In the genomic region with DNA sequence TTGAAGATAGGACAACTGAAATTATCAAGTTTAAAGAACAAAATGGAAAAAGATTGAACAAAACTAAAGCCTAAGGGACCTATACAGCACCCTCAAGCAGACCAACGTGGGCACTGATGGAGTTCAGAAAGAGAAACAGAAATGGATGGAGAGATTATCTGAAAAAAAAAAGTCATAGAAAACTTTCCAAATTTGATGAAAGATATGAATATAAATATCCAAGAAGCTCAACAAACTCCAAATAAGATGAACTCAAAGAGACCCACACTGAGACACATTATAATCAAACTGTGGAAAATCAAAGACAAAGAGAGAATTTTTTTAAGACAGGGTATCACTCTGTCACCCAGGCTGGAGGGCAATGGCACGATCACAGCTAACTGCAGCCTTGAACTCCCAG, we compare ENCODE assay signal across 13 cellular contexts.
"Had no signal": no experiment of that assay in that cellular context is flagged by ENCODE, and none has a peak within 500 bp of the region (broad histone marks: within the 10 kb centered on the region; RNA-seq: fewer than 3 reads in every experiment).

No MANE protein-coding gene starts in this region.

- ATAC-seq: effector memory CD8-positive, alpha-beta T cell; esophagus mucosa; foreskin keratinocyte; gastrocnemius medialis; gastroesophageal sphincter; heart left ventricle; heart right ventricle had no signal

- H3K4me1 ChIP-seq: colonic mucosa, esophagus muscularis mucosa, esophagus squamous epithelium, foreskin keratinocyte, gastrocnemius medialis, gastroesophageal sphincter, heart left ventricle, heart right ventricle had no signal

- H3K9me3 ChIP-seq: colonic mucosa, gastrocnemius medialis had no signal

- H3K27ac ChIP-seq: colonic mucosa, coronary artery, dorsolateral prefrontal cortex, epithelial cell of prostate, esophagus muscularis mucosa, esophagus squamous epithelium, foreskin keratinocyte, gastrocnemius medialis, gastroesophageal sphincter, heart left ventricle, heart right ventricle had no signal

- H3K4me3 ChIP-seq: colonic mucosa, coronary artery, dorsolateral prefrontal cortex, esophagus muscularis mucosa, esophagus squamous epithelium, gastrocnemius medialis, gastroesophageal sphincter, heart left ventricle, heart right ventricle had no signal

- H3K36me3 ChIP-seq: colonic mucosa, esophagus muscularis mucosa, esophagus squamous epithelium, gastrocnemius medialis, gastroesophageal sphincter, heart left ventricle, heart right ventricle had no signal
